In the genomic region with DNA sequence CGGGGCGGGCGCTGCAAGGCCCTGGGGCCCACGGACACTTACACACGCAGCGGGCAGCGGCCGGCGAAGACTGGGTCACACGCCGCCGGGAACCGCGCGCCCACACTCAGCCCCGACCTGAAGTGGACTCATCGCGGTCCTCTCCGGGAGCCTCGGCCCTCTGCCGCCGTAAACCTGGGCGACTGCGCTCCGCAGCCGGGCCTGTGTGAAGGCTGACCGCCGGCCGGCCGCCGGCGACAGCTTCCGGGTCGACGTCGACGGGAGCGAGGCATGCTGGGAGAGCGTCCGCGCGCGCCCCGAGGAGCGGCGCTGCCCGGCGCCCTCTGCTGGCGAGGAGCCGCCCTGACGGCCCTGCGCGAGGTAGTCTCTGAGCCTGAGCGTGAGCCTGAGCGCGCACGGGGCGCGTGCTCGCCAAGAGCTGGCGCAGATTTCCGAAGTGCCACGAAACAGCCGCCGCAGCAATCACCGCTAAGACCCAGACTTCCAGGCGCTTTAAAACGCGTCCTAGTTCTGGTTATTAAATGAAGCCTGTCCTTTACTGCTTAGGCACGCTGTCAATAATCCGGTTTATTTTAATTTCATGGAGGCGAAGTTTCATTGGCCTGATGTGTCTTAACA, we compare ENCODE assay signal across 8 cellular contexts. TPM values are rescaled to one million over a fixed set of nuclear protein-coding genes. Genes with fewer than 3 reads are reported as not detected.
A peak's percentile ranks its signal among the peaks of the same experiment; 100 is the strongest.
DNase-seq lines count a peak whose midpoint lies in the region; ATAC-seq and TF ChIP-seq lines count a peak whose summit lies in the region.

A gene with protein sequence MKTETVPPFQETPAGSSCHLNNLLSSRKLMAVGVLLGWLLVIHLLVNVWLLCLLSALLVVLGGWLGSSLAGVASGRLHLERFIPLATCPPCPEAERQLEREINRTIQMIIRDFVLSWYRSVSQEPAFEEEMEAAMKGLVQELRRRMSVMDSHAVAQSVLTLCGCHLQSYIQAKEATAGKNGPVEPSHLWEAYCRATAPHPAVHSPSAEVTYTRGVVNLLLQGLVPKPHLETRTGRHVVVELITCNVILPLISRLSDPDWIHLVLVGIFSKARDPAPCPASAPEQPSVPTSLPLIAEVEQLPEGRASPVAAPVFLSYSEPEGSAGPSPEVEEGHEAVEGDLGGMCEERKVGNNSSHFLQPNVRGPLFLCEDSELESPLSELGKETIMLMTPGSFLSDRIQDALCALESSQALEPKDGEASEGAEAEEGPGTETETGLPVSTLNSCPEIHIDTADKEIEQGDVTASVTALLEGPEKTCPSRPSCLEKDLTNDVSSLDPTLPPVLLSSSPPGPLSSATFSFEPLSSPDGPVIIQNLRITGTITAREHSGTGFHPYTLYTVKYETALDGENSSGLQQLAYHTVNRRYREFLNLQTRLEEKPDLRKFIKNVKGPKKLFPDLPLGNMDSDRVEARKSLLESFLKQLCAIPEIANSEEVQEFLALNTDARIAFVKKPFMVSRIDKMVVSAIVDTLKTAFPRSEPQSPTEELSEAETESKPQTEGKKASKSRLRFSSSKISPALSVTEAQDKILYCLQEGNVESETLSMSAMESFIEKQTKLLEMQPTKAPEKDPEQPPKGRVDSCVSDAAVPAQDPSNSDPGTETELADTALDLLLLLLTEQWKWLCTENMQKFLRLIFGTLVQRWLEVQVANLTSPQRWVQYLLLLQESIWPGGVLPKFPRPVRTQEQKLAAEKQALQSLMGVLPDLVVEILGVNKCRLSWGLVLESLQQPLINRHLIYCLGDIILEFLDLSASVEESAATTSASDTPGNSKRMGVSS (minus strand): TSS at position 242 of the 618 bp plus-strand sequence. CDS start 540 bp downstream, outside the sequence.

- H3K27ac ChIP-seq in BLaER1: peak within 1 kb of the TSS; percentile 96
- peak within 1 kb of the TSS; percentile 93 to 94 for H3K27ac ChIP-seq in coronary artery

- peak; percentile 92 for TF ChIP-seq CTCF in coronary artery (IDR thresholded peaks at IDR 0.05)

- peaks cover 9% of the 10 kb centered on the region for H3K27me3 Mint-ChIP-seq in activated CD4-positive, alpha-beta T cell treated with anti-CD3 and anti-CD28 coated beads, Interleukin-2, amount 10 ng/mL, durations not matched to agents 24 days and 14 days

- H4K20me1 ChIP-seq in BLaER1: peaks cover 14% of the 10 kb centered on the region; the same call in 1 of the 2 replicates

- TF ChIP-seq POLR2A in GM19099 (IDR thresholded peaks at IDR 0.05; ENCODE audit: extremely low read depth, insufficient read length, low read depth): peak; percentile 93

- H3K4me3 ChIP-seq in BLaER1 (peak within 1 kb of the TSS; percentile 96), coronary artery (peak within 1 kb of the TSS; percentile 94)

- no peaks in the 10 kb centered on the region for H3K9me3 Mint-ChIP-seq in activated CD4-positive, alpha-beta T cell treated with anti-CD3 and anti-CD28 coated beads, Interleukin-2, amount 10 ng/mL, durations not matched to agents 24 days and 14 days

- ATAC-seq in HG03378 (IDR thresholded peaks at IDR 0.05; ENCODE audit: unreplicated experiment): peak; percentile 95
- peak; percentile 98 for ATAC-seq in left colon

- H3K4me1 ChIP-seq in BLaER1: peaks cover 13% of the 10 kb centered on the region

- intact Hi-C loops in activated CD4-positive, alpha-beta T cell treated with anti-CD3 and anti-CD28 coated beads, Interleukin-2, amount 10 ng/mL, durations not matched to agents 24 days and 14 days (cut with micrococcal nuclease): loop anchor here (2.0 kb wide), 2 partner anchors 602 to 916 kb away; a partner anchor contains a TSS
- intact Hi-C loops in left colon (cut with DNase I, micrococcal nuclease): no loop called here

- H3K4me2 ChIP-seq in BLaER1: peak within 1 kb of the TSS; percentile 97

- H3K9me3 ChIP-seq in BLaER1: no peaks in the 10 kb centered on the region

- H3K36me3 Mint-ChIP-seq in activated CD4-positive, alpha-beta T cell treated with anti-CD3 and anti-CD28 coated beads, Interleukin-2, amount 10 ng/mL, durations not matched to agents 24 days and 14 days (ENCODE audit: low read depth): peaks cover 29% of the 10 kb centered on the region

- H3K36me3 ChIP-seq in BLaER1: peaks cover 35% of the 10 kb centered on the region

- H3K9ac ChIP-seq in BLaER1: peak within 1 kb of the TSS; percentile 96

- no peaks in the 10 kb centered on the region for H3K27me3 ChIP-seq in BLaER1

- H3K4me1 Mint-ChIP-seq in activated CD4-positive, alpha-beta T cell treated with anti-CD3 and anti-CD28 coated beads, Interleukin-2, amount 10 ng/mL, durations not matched to agents 24 days and 14 days: peaks cover 27% of the 10 kb centered on the region

- H3K4me3 Mint-ChIP-seq in activated CD4-positive, alpha-beta T cell treated with anti-CD3 and anti-CD28 coated beads, Interleukin-2, amount 10 ng/mL, durations not matched to agents 24 days and 14 days: peak within 1 kb of the TSS; percentile 84

- H3K27ac Mint-ChIP-seq in activated CD4-positive, alpha-beta T cell treated with anti-CD3 and anti-CD28 coated beads, Interleukin-2, amount 10 ng/mL, durations not matched to agents 24 days and 14 days: peak within 1 kb of the TSS; percentile 78

- DNase-seq in NCI-H446 treated with DMSO at 0.1 percent for 48 hours (lab: John Stamatoyannopoulos, UW) (peak; percentile 86), coronary artery (ENCODE audit: low spot score) (peak; percentile 93), left colon (peak; percentile 87 to 94)
- DNase-seq in activated CD4-positive, alpha-beta T cell treated with anti-CD3 and anti-CD28 coated beads, Interleukin-2, amount 10 ng/mL, durations not matched to agents 24 days and 14 days: peak; percentile 98
- DNase-seq in stimulated activated CD4-positive, alpha-beta T cell treated with anti-CD3 and anti-CD28 coated beads, Interleukin-1b, Interleukin-23, amount 100 ng/mL, for 48 hours: peak; percentile 88

RNA-seq across cellular contexts. Expression of the gene that starts here (rescaled TPM):
- total RNA-seq in activated CD4-positive, alpha-beta T cell treated with anti-CD3 and anti-CD28 coated beads, Interleukin-2, amount 10 ng/mL, durations not matched to agents 24 days and 14 days: 48.7 and 52.9 TPM in 2 replicates
- total RNA-seq in left colon: 10 to 100 TPM; 59.0 to 60.6 TPM

Comparison
In these comparisons a context has a peak if more than half of its experiments do, and no peak if none do; other contexts are left out.
1. Peak in every context shown above with its lines: DNase-seq, ATAC-seq, H3K4me3 ChIP-seq and H3K27ac ChIP-seq.